ENCODE assay signal across 2 cellular contexts in the genomic region with DNA sequence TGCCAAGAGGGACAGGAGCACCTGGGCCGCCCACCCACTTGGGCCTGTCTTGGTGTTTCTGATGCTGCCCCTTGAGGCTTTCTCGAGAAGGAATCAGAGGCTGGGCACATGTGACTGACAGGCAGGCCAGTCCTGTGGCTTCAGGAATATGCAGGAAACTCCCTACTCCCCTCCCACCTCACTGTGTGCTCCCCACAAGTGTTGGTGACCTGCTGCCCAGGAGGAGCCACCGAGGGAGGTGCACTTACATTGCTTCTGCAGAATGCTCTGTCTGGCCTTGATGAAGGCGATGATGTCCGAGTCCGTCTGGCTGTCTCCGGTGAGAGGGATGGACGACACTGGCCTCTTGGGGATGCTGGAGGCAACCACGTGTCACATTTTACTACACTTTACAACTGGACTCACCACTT.
TF ChIP-seq lines count a peak whose summit lies in the region.

No MANE protein-coding gene starts in this region.

TF ChIP-seq in GM23338, 12 proteins besides CTCF, POLR2A, EP300 and RAD21 (continued from another document):
- TF ChIP-seq REST (IDR thresholded peaks at IDR 0.05; ENCODE audit: unreplicated experiment) (no peak), STAT1 (IDR thresholded peaks at IDR 0.05; ENCODE audit: unreplicated experiment) (no peak), EZH2 (IDR thresholded peaks at IDR 0.05; ENCODE audit: low read depth, unreplicated experiment) (no peak), EZH2phosphoT487 (IDR thresholded peaks at IDR 0.05; ENCODE audit: unreplicated experiment) (no peak), ZNF114 (CRISPR knock-in tag; IDR thresholded peaks at IDR 0.05) (no peak)

TF ChIP-seq in WTC11, 78 proteins besides CTCF, POLR2A, EP300 and RAD21:
- TF ChIP-seq HMGXB4 (CRISPR knock-in tag; IDR thresholded peaks at IDR 0.05) (no peak), TEAD4 (CRISPR knock-in tag; IDR thresholded peaks at IDR 0.05) (no peak), RORB (CRISPR knock-in tag; IDR thresholded peaks at IDR 0.05) (no peak), ZNF263 (CRISPR knock-in tag; IDR thresholded peaks at IDR 0.05; ENCODE audit: low read depth) (no peak), ZNF121 (CRISPR knock-in tag; IDR thresholded peaks at IDR 0.05) (no peak)
- TF ChIP-seq, protein P1, sequence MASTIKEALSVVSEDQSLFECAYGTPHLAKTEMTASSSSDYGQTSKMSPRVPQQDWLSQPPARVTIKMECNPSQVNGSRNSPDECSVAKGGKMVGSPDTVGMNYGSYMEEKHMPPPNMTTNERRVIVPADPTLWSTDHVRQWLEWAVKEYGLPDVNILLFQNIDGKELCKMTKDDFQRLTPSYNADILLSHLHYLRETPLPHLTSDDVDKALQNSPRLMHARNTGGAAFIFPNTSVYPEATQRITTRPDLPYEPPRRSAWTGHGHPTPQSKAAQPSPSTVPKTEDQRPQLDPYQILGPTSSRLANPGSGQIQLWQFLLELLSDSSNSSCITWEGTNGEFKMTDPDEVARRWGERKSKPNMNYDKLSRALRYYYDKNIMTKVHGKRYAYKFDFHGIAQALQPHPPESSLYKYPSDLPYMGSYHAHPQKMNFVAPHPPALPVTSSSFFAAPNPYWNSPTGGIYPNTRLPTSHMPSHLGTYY (CRISPR knock-in tag; IDR thresholded peaks at IDR 0.05), result no peak
- TF ChIP-seq, protein P2, sequence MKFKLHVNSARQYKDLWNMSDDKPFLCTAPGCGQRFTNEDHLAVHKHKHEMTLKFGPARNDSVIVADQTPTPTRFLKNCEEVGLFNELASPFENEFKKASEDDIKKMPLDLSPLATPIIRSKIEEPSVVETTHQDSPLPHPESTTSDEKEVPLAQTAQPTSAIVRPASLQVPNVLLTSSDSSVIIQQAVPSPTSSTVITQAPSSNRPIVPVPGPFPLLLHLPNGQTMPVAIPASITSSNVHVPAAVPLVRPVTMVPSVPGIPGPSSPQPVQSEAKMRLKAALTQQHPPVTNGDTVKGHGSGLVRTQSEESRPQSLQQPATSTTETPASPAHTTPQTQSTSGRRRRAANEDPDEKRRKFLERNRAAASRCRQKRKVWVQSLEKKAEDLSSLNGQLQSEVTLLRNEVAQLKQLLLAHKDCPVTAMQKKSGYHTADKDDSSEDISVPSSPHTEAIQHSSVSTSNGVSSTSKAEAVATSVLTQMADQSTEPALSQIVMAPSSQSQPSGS (CRISPR knock-in tag; IDR thresholded peaks at IDR 0.05; ENCODE audit: borderline replicate concordance, low read depth), result no peak
